In genomic region chr16:58684001-58684353, GRCh38 we compare ENCODE assay signal across 8 cellular contexts. TPM values are rescaled to one million over a fixed set of nuclear protein-coding genes. Genes with fewer than 3 reads are reported as not detected.
A peak's percentile ranks its signal among the peaks of the same experiment; 100 is the strongest.
DNase-seq lines count a peak whose midpoint lies in the region; ATAC-seq and TF ChIP-seq lines count a peak whose summit lies in the region.

No MANE protein-coding gene starts in this region.

- H3K27ac ChIP-seq in PC-3 (ENCODE audit: low read length) = 0 out of 2 replicates have a peak overlapping the region, but pooled peaks have one; percentile 2

- H3K27me3 ChIP-seq in PC-3 (ENCODE audit: low read length) (no peaks in the 10 kb centered on the region), endocrine pancreas (ENCODE audit: control insufficient read depth, insufficient read depth, low read length) (no peaks in the 10 kb centered on the region)

- H3K4me2 ChIP-seq in PC-3 (ENCODE audit: low read length) = peak overlapping the region; percentile 91

- H3K4me3 ChIP-seq in PC-3 (ENCODE audit: low read length) (peak overlapping the region; percentile 78), endocrine pancreas (ENCODE audit: control insufficient read depth, insufficient read depth, low read length) (peak overlapping the region; percentile 24)

- intact Hi-C loops in PC-3 (cut with micrococcal nuclease) = loop anchor here (10.0 kb wide), 1 partner anchor 51 kb away; the partner anchor contains the start of gene GOT2

- ATAC-seq in PC-3 = peak; percentile 31
- no peak for ATAC-seq in HG03039 (IDR thresholded peaks at IDR 0.05; ENCODE audit: unreplicated experiment)

- DNase-seq in DMS53 (lab: John Stamatoyannopoulos, UW) = peak; percentile 22
- no peak for DNase-seq in DMS53 treated with DMSO at 0.1 percent for 48 hours (lab: John Stamatoyannopoulos, UW; ENCODE audit: unreplicated experiment)
- peak; percentile 4 for DNase-seq in PC-3
- peak; percentile 17 for DNase-seq in myocyte (ENCODE audit: low read depth)
- DNase-seq in SW480 (ENCODE audit: low spot score) = no peak
- DNase-seq in stimulated activated naive CD4-positive, alpha-beta T cell treated with Interleukin-2 at 50 U/mL for 16 hours (lab: John Stamatoyannopoulos, UW) = no peak

- BruUV-seq in PC-3 (replicated peaks; lab: Mats Ljungman, UMichigan) = no TSS peak

- H3K9me2 ChIP-seq in PC-3 (replicated peaks; ENCODE audit: low read length) = no peaks in the 10 kb centered on the region

- H3K36me3 ChIP-seq in PC-3 (ENCODE audit: low read depth, low read length) = no peaks in the 10 kb centered on the region
- H3K36me3 ChIP-seq in endocrine pancreas (ENCODE audit: control insufficient read depth, insufficient read depth, low read length) = no peaks in the 10 kb centered on the region

- H3K9me3 ChIP-seq in PC-3 (ENCODE audit: low read length) (no peaks in the 10 kb centered on the region), endocrine pancreas (ENCODE audit: control insufficient read depth, low read length) (no peaks in the 10 kb centered on the region)

- CTCF ChIA-PET in PC-3 (lab: Charles Lee) = interaction anchor here (1.9 kb wide), 1 partner anchor 72 kb away, joined by 11 read pairs; no protein-coding TSS in a partner anchor

- TF ChIP-seq CTCF in PC-3 (conservative IDR thresholded peaks at IDR 0.05; ENCODE audit: low read depth, low read length) = no peak

- POLR2A ChIA-PET in PC-3 (lab: Charles Lee; ENCODE audit: unreplicated experiment) = no interaction called here

- H4K20me1 ChIP-seq in PC-3 (ENCODE audit: low read length) = no peaks in the 10 kb centered on the region

- peak overlapping the region; percentile 90 for H2AFZ ChIP-seq in PC-3 (ENCODE audit: low read length)

- peaks cover 6% of the 10 kb centered on the region for H3K79me2 ChIP-seq in PC-3 (ENCODE audit: low read length)

- no peaks in the 10 kb centered on the region for H3F3A ChIP-seq in PC-3 (ENCODE audit: low read length, unreplicated experiment)

- H3K4me1 ChIP-seq in PC-3 (ENCODE audit: insufficient read depth, low read length) (peaks cover 14% of the 10 kb centered on the region), endocrine pancreas (ENCODE audit: control insufficient read depth, insufficient read depth, low read length) (no peaks in the 10 kb centered on the region)

- H3K9ac ChIP-seq in PC-3 (ENCODE audit: low read length) (peak overlapping the region; percentile 75), endocrine pancreas (ENCODE audit: control insufficient read depth, insufficient read depth, low read length) (peak overlapping the region; percentile 74)

RNA-seq across cellular contexts. Expression of gene SLC38A7, which starts 0.6 kb away (rescaled TPM):
- 4.0 and 7.3 TPM in 2 replicates for total RNA-seq in PC-3 (2014; rRNA removed)
- total RNA-seq in myocyte = 19.5 and 20.3 TPM in 2 replicates
- polyA plus RNA-seq in myocyte (2012) = 31.0 TPM

RNA-seq across cellular contexts. Expression of gene GOT2, which starts 50.1 kb away (rescaled TPM):
- total RNA-seq in PC-3 (2014; rRNA removed) = 83.6 and 90.6 TPM in 2 replicates
- total RNA-seq in myocyte = 45.9 and 49.0 TPM in 2 replicates
- 54.5 TPM for polyA plus RNA-seq in myocyte (2012)

RNA-seq across cellular contexts. Expression of gene CNOT1, which starts 54.4 kb away (rescaled TPM):
- total RNA-seq in PC-3 (2014; rRNA removed) (132 and 135 TPM in 2 replicates), myocyte (73.7 and 79.2 TPM in 2 replicates)
- 55.3 TPM for polyA plus RNA-seq in myocyte (2012)

Comparison
In these comparisons a context has a peak if more than half of its experiments do, and no peak if none do; other contexts are left out.
1. DNase-seq: peak in DMS53 (single experiment), PC-3 (single experiment) and myocyte (single experiment); none in DMS53 treated with DMSO at 0.1 percent for 48 hours (single experiment), SW480 (single experiment) and stimulated activated naive CD4-positive, alpha-beta T cell treated with Interleukin-2 at 50 U/mL for 16 hours (single experiment).